In genomic region chr11:9850224-9850895, GRCh38 we compare ENCODE assay signal across 21 cellular contexts.
"Had no signal": no experiment of that assay in that cellular context is flagged by ENCODE, and none has a peak within 500 bp of the region (broad histone marks: within the 10 kb centered on the region; RNA-seq: fewer than 3 reads in every experiment).

No MANE protein-coding gene starts in this region.

- H3K27ac ChIP-seq: heart left ventricle, left ventricle myocardium inferior, psoas muscle, suprapubic skin, upper lobe of right lung, WERI-Rb-1 had no signal

- H3K36me3 Mint-ChIP-seq: natural killer cell treated with Interleukin-12 subunit alpha and Interleukin-12 subunit beta and Interleukin-15 and Interleukin-18, amount 100 ng/mL, for 72 hours had no signal

- H3K4me3 ChIP-seq: heart left ventricle, left ventricle myocardium inferior, psoas muscle, suprapubic skin, upper lobe of right lung had no signal

- ATAC-seq: activated CD8-positive, alpha-beta T cell treated with anti-CD3 and anti-CD28 coated beads for 36 hours; heart left ventricle; natural killer cell treated with Interleukin-12 subunit alpha and Interleukin-12 subunit beta and Interleukin-15 and Interleukin-18, amount 100 ng/mL, for 72 hours; psoas muscle; T-cell had no signal

- H3K9me3 ChIP-seq: heart left ventricle, left ventricle myocardium inferior, psoas muscle, suprapubic skin, upper lobe of right lung had no signal

- H3K27me3 Mint-ChIP-seq: activated CD8-positive, alpha-beta T cell treated with anti-CD3 and anti-CD28 coated beads for 36 hours; brain; memory B cell; natural killer cell treated with Interleukin-12 subunit alpha and Interleukin-12 subunit beta and Interleukin-15 and Interleukin-18, amount 100 ng/mL, for 72 hours; T-cell had no signal

- H3K4me1 Mint-ChIP-seq: brain, endodermal cell had no signal

- H3K4me3 Mint-ChIP-seq: activated CD8-positive, alpha-beta T cell treated with anti-CD3 and anti-CD28 coated beads for 36 hours; brain; endodermal cell; memory B cell; natural killer cell treated with Interleukin-12 subunit alpha and Interleukin-12 subunit beta and Interleukin-15 and Interleukin-18, amount 100 ng/mL, for 72 hours; T-cell had no signal

- H3K4me1 ChIP-seq: psoas muscle, suprapubic skin had no signal

- H3K27ac Mint-ChIP-seq: activated CD8-positive, alpha-beta T cell treated with anti-CD3 and anti-CD28 coated beads for 36 hours; brain; endodermal cell; memory B cell; natural killer cell treated with Interleukin-12 subunit alpha and Interleukin-12 subunit beta and Interleukin-15 and Interleukin-18, amount 100 ng/mL, for 72 hours; T-cell had no signal

- FAIRE-seq: keratinocyte had no signal

- H3K9me3 Mint-ChIP-seq: activated CD8-positive, alpha-beta T cell treated with anti-CD3 and anti-CD28 coated beads for 36 hours; brain; endodermal cell; memory B cell; natural killer cell treated with Interleukin-12 subunit alpha and Interleukin-12 subunit beta and Interleukin-15 and Interleukin-18, amount 100 ng/mL, for 72 hours; T-cell had no signal

- H3K27me3 ChIP-seq: heart left ventricle, suprapubic skin, upper lobe of right lung had no signal

- DNase-seq: activated CD4-positive, alpha-beta T cell treated with anti-CD3 and anti-CD28 coated beads for 4 hours; activated CD8-positive, alpha-beta T cell treated with anti-CD3 and anti-CD28 coated beads for 36 hours; activated naive CD4-positive, alpha-beta T cell treated with Interleukin-2 at 50 U/mL for 16 hours; amniotic stem cell; endodermal cell; erythroblast; foreskin melanocyte; heart left ventricle; left ventricle myocardium inferior; nucleus accumbens; psoas muscle; stimulated activated CD4-positive, alpha-beta T cell treated with anti-CD3 and anti-CD28 coated beads, Interleukin-2, amount 100 ng/mL, for 48 hours; stimulated activated naive CD4-positive, alpha-beta T cell treated with Interleukin-2 at 50 U/mL for 16 hours; T-cell; upper lobe of right lung; WERI-Rb-1 had no signal
